ENCODE assay signal across 10 cellular contexts in genomic region chr11:68008381-68009337, GRCh38. TPM values are rescaled to one million over a fixed set of nuclear protein-coding genes. Genes with fewer than 3 reads are reported as not detected.
DNase-seq lines count a peak whose midpoint lies in the region; TF ChIP-seq lines count a peak whose summit lies in the region.
"Had no signal": no experiment of that assay in that cellular context is flagged by ENCODE, and none has a peak within 500 bp of the region (broad histone marks: within the 10 kb centered on the region; RNA-seq: fewer than 3 reads in every experiment).

No MANE protein-coding gene starts in this region.

- H3K9me3 ChIP-seq in breast epithelium (no peaks in the 10 kb centered on the region), neuronal stem cell (replicated peaks in 1 of 2; ENCODE audit: control insufficient read depth in 2 of 2, insufficient read depth in 1 of 2, low read depth in 1 of 2, low read length in 2 of 2) (no peaks in the 10 kb centered on the region), endodermal cell (ENCODE audit: control insufficient read depth, low read length) (no peaks in the 10 kb centered on the region)

- H3K4me3 Mint-ChIP-seq in progenitor cell of endocrine pancreas (ENCODE audit: low read depth) (no peak overlapping the region), endodermal cell (no peak overlapping the region)
- H3K4me3 Mint-ChIP-seq: T-helper 1 cell treated with Interleukin-12 subunit alpha and Interleukin-12 subunit beta and Interleukin-4 antibody, amounts not matched to agents 30 μg/mL and 1 μg/mL, for 36 hours had no signal

- H2BK5ac ChIP-seq in neuronal stem cell (ENCODE audit: low read length), result peak overlapping the region; percentile 83

- no peak overlapping the region for H3K14ac ChIP-seq in neuronal stem cell (ENCODE audit: low read length)

- intact Hi-C loops in breast epithelium (cut with DNase I; ENCODE audit: low total_unique reads), result no loop called here

- H3K27me3 Mint-ChIP-seq in progenitor cell of endocrine pancreas (peaks cover 13% of the 10 kb centered on the region), endodermal cell (ENCODE audit: insufficient read depth) (peaks cover 5% of the 10 kb centered on the region)

- no peak overlapping the region for H2AFZ ChIP-seq in neuronal stem cell (ENCODE audit: low read length)

- H3K18ac ChIP-seq in neuronal stem cell (ENCODE audit: low read length), result peak overlapping the region; percentile 74

- DNase-seq in Caki2 (ENCODE audit: low read depth), result peak; percentile 63
- DNase-seq in NCI-H1694 (lab: John Stamatoyannopoulos, UW), result peak; percentile 14
- no peak for DNase-seq in breast epithelium (ENCODE audit: low spot score in 2 of 2)
- no peak for DNase-seq in neuronal stem cell (ENCODE audit: low spot score)
- no peak for DNase-seq in progenitor cell of endocrine pancreas (ENCODE audit: low spot score, unreplicated experiment)
- no peak for DNase-seq in activated T-cell treated with anti-CD3 and anti-CD28 coated beads, Interleukin-2, amount 50 U/mL, for 48 hours
- no peak for DNase-seq in activated CD4-positive, alpha-beta T cell treated with anti-CD3 and anti-CD28 coated beads, Interleukin-2, amount 50 U/mL, for 4 hours
- no peak for DNase-seq in endodermal cell
- DNase-seq: stimulated activated CD8-positive, alpha-beta memory T cell treated with anti-CD3 and anti-CD28 coated beads, Interleukin-4, amount 100 ng/mL, for 48 hours had no signal

- peak overlapping the region; percentile 77 for H2AK5ac ChIP-seq in neuronal stem cell (ENCODE audit: low read depth, low read length)

- H3K27me3 ChIP-seq in breast epithelium, result no peaks in the 10 kb centered on the region
- peaks cover 0 to 6% (median 0%) of the 10 kb centered on the region in 3 experiments for H3K27me3 ChIP-seq in neuronal stem cell (ENCODE audit: control insufficient read depth in 3 of 3, insufficient read depth in 3 of 3, low read depth in 1 of 3, low read length in 3 of 3)
- no peaks in the 10 kb centered on the region for H3K27me3 ChIP-seq in endodermal cell (ENCODE audit: control insufficient read depth, insufficient read depth, low read length, poor library complexity, severe bottlenecking)

- in situ Hi-C loops in Caki2 (cut with HindIII; ENCODE audit: low pct_unique_long_range_greater_than_20kb, low sequenced_read_pairs), result no loop called here

- H3K36me3 Mint-ChIP-seq in progenitor cell of endocrine pancreas (ENCODE audit: insufficient read depth) (no peaks in the 10 kb centered on the region), endodermal cell (ENCODE audit: low read depth) (no peaks in the 10 kb centered on the region)

- H3K4me1 Mint-ChIP-seq in progenitor cell of endocrine pancreas (ENCODE audit: low read depth) (peaks cover 9% of the 10 kb centered on the region), endodermal cell (peaks cover 2% of the 10 kb centered on the region)

- peaks cover 29 to 30% of the 10 kb centered on the region in 2 donors for H3K4me1 ChIP-seq in breast epithelium
- peaks cover 12 to 42% of the 10 kb centered on the region in 2 donors for H3K4me1 ChIP-seq in neuronal stem cell (ENCODE audit: control insufficient read depth in 2 of 2, insufficient read depth in 1 of 2, low read depth in 1 of 2, low read length in 2 of 2)
- no peaks in the 10 kb centered on the region for H3K4me1 ChIP-seq in endodermal cell (ENCODE audit: control insufficient read depth, insufficient read depth, low read length)

- no peak overlapping the region for H3K4ac ChIP-seq in neuronal stem cell (ENCODE audit: low read length)

- no peak overlapping the region for H3K4me2 ChIP-seq in neuronal stem cell (ENCODE audit: insufficient read depth, low read length, poor library complexity, severe bottlenecking)

- no peak overlapping the region for H4K91ac ChIP-seq in neuronal stem cell (ENCODE audit: low read depth, low read length, poor library complexity)

- H3K27ac Mint-ChIP-seq in progenitor cell of endocrine pancreas, result no peak overlapping the region
- no peak overlapping the region for H3K27ac Mint-ChIP-seq in endodermal cell
- H3K27ac Mint-ChIP-seq: T-helper 1 cell treated with Interleukin-12 subunit alpha and Interleukin-12 subunit beta and Interleukin-4 antibody, amounts not matched to agents 30 μg/mL and 1 μg/mL, for 36 hours had no signal

- H3K9ac ChIP-seq in neuronal stem cell (ENCODE audit: low read depth, low read length, poor library complexity) (peak overlapping the region; percentile 35), endodermal cell (ENCODE audit: extremely low read depth, low read length, poor library complexity, severe bottlenecking) (no peak overlapping the region)

- no peak overlapping the region for H2BK120ac ChIP-seq in neuronal stem cell (ENCODE audit: low read depth, low read length)

- peak overlapping the region; percentile 13 to 95 for H3K27ac ChIP-seq in breast epithelium
- no peak overlapping the region for H3K27ac ChIP-seq in neuronal stem cell (replicated peaks; ENCODE audit: low read length)
- no peak overlapping the region for H3K27ac ChIP-seq in endodermal cell (ENCODE audit: low read depth, low read length)

- no CpG with 5 or more reads among the region's 27 CpGs for WGBS in neuronal stem cell (ENCODE audit: extremely low coverage in 2 of 2, insufficient read length in 2 of 2, insufficient replicate concordance in 1 of 2), 2 donors
- 89 to 94% methylated on average over 12 to 26 of the region's 27 CpGs for WGBS in endodermal cell (ENCODE audit: insufficient coverage in 1 of 2, insufficient read length in 1 of 2), 2 experiments

- no peak overlapping the region for H4K8ac ChIP-seq in neuronal stem cell (ENCODE audit: low read depth, low read length)

- peak overlapping the region; percentile 45 for H2BK15ac ChIP-seq in neuronal stem cell (ENCODE audit: low read length)

- H3K23ac ChIP-seq in neuronal stem cell (ENCODE audit: low read depth, low read length, poor library complexity), result peak overlapping the region; percentile 61

- H3K36me3 ChIP-seq in breast epithelium (no peaks in the 10 kb centered on the region), neuronal stem cell (replicated peaks in 1 of 2; ENCODE audit: control insufficient read depth in 2 of 2, insufficient read depth in 2 of 2, low read length in 2 of 2) (no peaks in the 10 kb centered on the region), endodermal cell (ENCODE audit: control insufficient read depth, insufficient read depth, low read length) (no peaks in the 10 kb centered on the region)

- TF ChIP-seq CTCF in breast epithelium (IDR thresholded peaks at IDR 0.05) (no peak), progenitor cell of endocrine pancreas (IDR thresholded peaks at IDR 0.05; ENCODE audit: unreplicated experiment) (no peak), endodermal cell (conservative IDR thresholded peaks at IDR 0.05) (no peak)

- H3K4me3 ChIP-seq in breast epithelium (no peak overlapping the region), neuronal stem cell (ENCODE audit: low read length in 2 of 2) (no peak overlapping the region), endodermal cell (ENCODE audit: low read length) (no peak overlapping the region)

- no peak for TF ChIP-seq POLR2A in breast epithelium (IDR thresholded peaks at IDR 0.05)

- H3K79me1 ChIP-seq in neuronal stem cell (ENCODE audit: low read depth, low read length), result peaks cover 4% of the 10 kb centered on the region

- H3K9me3 Mint-ChIP-seq in progenitor cell of endocrine pancreas (ENCODE audit: low read depth) (peaks cover 4% of the 10 kb centered on the region), endodermal cell (peaks cover 10% of the 10 kb centered on the region)
- H3K9me3 Mint-ChIP-seq: T-helper 1 cell treated with Interleukin-12 subunit alpha and Interleukin-12 subunit beta and Interleukin-4 antibody, amounts not matched to agents 30 μg/mL and 1 μg/mL, for 36 hours had no signal

- peak overlapping the region; percentile 85 for H2BK12ac ChIP-seq in neuronal stem cell (ENCODE audit: low read length)

RNA-seq across cellular contexts. Expression of gene ALDH3B1, which starts 1.5 kb away (rescaled TPM):
- total RNA-seq in Caki2 (2014; rRNA removed; shearing (Covaris generic); ENCODE audit: low replicate concordance), result 77.5 and 85.5 TPM in 2 replicates
- total RNA-seq in breast epithelium, result 10 to 100 TPM in 2 of 3 donors, 1 to 10 TPM in 1; 9.8 to 26.4 (median 20.6) TPM
- 0.25 TPM for polyA plus RNA-seq in neuronal stem cell (2013, experiment 1 of 2)
- polyA plus RNA-seq in neuronal stem cell (2013, experiment 2 of 2), result 0.22 TPM
- not detected in 2 replicates for total RNA-seq in progenitor cell of endocrine pancreas
- under 1 TPM in 1 of 2 donors, not detected in 1; 0.11 TPM for total RNA-seq in endodermal cell
- polyA plus RNA-seq in endodermal cell (2013, experiment 1 of 2), result 0.64 TPM
- 0.41 TPM for polyA plus RNA-seq in endodermal cell (2013, experiment 2 of 2)

RNA-seq across cellular contexts. Expression of gene UNC93B1, which starts 4.8 kb away (rescaled TPM):
- 44.3 and 60.6 TPM in 2 replicates for total RNA-seq in Caki2 (2014; rRNA removed; shearing (Covaris generic); ENCODE audit: low replicate concordance)
- 10 to 100 TPM; 40.3 to 63.7 (median 49.8) TPM for total RNA-seq in breast epithelium
- polyA plus RNA-seq in neuronal stem cell (2013, experiment 1 of 2), result 4.9 TPM
- polyA plus RNA-seq in neuronal stem cell (2013, experiment 2 of 2), result 4.6 TPM
- total RNA-seq in progenitor cell of endocrine pancreas, result 6.7 and 8.0 TPM in 2 replicates
- total RNA-seq in endodermal cell, result 10 to 100 TPM; 27.1 to 32.0 TPM
- polyA plus RNA-seq in endodermal cell (2013, experiment 1 of 2), result 13.6 TPM
- 10.8 TPM for polyA plus RNA-seq in endodermal cell (2013, experiment 2 of 2)

RNA-seq across cellular contexts. Expression of gene NDUFS8, which starts 21.8 kb away (rescaled TPM):
- 129 and 207 TPM in 2 replicates for total RNA-seq in Caki2 (2014; rRNA removed; shearing (Covaris generic); ENCODE audit: low replicate concordance)
- total RNA-seq in breast epithelium, result 100 to 1,000 TPM; 105 to 117 (median 117) TPM
- 144 TPM for polyA plus RNA-seq in neuronal stem cell (2013, experiment 1 of 2)
- 148 TPM for polyA plus RNA-seq in neuronal stem cell (2013, experiment 2 of 2)
- total RNA-seq in progenitor cell of endocrine pancreas, result 113 and 125 TPM in 2 replicates
- 100 to 1,000 TPM; 150 to 168 TPM for total RNA-seq in endodermal cell
- polyA plus RNA-seq in endodermal cell (2013, experiment 1 of 2), result 151 TPM
- polyA plus RNA-seq in endodermal cell (2013, experiment 2 of 2), result 145 TPM

RNA-seq across cellular contexts. Expression of gene TCIRG1, which starts 30.2 kb away (rescaled TPM):
- total RNA-seq in Caki2 (2014; rRNA removed; shearing (Covaris generic); ENCODE audit: low replicate concordance), result 23.9 and 24.0 TPM in 2 replicates
- 100 to 1,000 TPM in 1 of 3 donors, 10 to 100 TPM in 2; 71.4 to 135 (median 90.3) TPM for total RNA-seq in breast epithelium
- 5.7 TPM for polyA plus RNA-seq in neuronal stem cell (2013, experiment 1 of 2)
- 4.8 TPM for polyA plus RNA-seq in neuronal stem cell (2013, experiment 2 of 2)
- total RNA-seq in progenitor cell of endocrine pancreas, result 33.6 and 35.5 TPM in 2 replicates
- total RNA-seq in endodermal cell, result 10 to 100 TPM; 61.6 to 70.4 TPM
- polyA plus RNA-seq in endodermal cell (2013, experiment 1 of 2), result 19.0 TPM
- polyA plus RNA-seq in endodermal cell (2013, experiment 2 of 2), result 18.5 TPM

Comparison
In these comparisons a context has a peak if more than half of its experiments do, and no peak if none do; other contexts are left out.
1. DNase-seq: peak in Caki2 (single experiment) and NCI-H1694 (single experiment); none in breast epithelium (0 of 2), neuronal stem cell (single experiment), progenitor cell of endocrine pancreas (single experiment), activated T-cell treated with anti-CD3 and anti-CD28 coated beads, Interleukin-2, amount 50 U/mL, for 48 hours (0 of 2), activated CD4-positive, alpha-beta T cell treated with anti-CD3 and anti-CD28 coated beads, Interleukin-2, amount 50 U/mL, for 4 hours (0 of 2) and endodermal cell (single experiment).
2. H3K27ac ChIP-seq: peak in breast epithelium (2 of 2); none in neuronal stem cell (single experiment) and endodermal cell (single experiment).